Comparison of ENCODE assay signal across 23 cellular contexts in genomic region chr11:61357894-61358239, GRCh38. TPM values are rescaled to one million over a fixed set of nuclear protein-coding genes. Genes with fewer than 3 reads are reported as not detected.
DNase-seq lines count a peak whose midpoint lies in the region; ATAC-seq and TF ChIP-seq lines count a peak whose summit lies in the region.
"Had no signal": no experiment of that assay in that cellular context is flagged by ENCODE, and none has a peak within 500 bp of the region (broad histone marks: within the 10 kb centered on the region; RNA-seq: fewer than 3 reads in every experiment).

No MANE protein-coding gene starts in this region.

- no peak for TF ChIP-seq POLR2A in ovary (IDR thresholded peaks at IDR 0.05)
- no peak for TF ChIP-seq POLR2A in esophagus muscularis mucosa (IDR thresholded peaks at IDR 0.05; ENCODE audit: low read depth)

- H3K27me3 ChIP-seq in BLaER1 treated with 17β-estradiol and CSF1 and Interleukin-3, amounts not matched to agents 10 nM and 100 nM = no peaks in the 10 kb centered on the region
- H3K27me3 ChIP-seq in Karpas-422 (ENCODE audit: low read length) (no peaks in the 10 kb centered on the region), ovary (no peaks in the 10 kb centered on the region), esophagus muscularis mucosa (no peaks in the 10 kb centered on the region)
- H3K27me3 ChIP-seq: brain microvascular endothelial cell, hepatocyte, neural progenitor cell had no signal

- peak overlapping the region; percentile 70 to 99 (median 91) for H3K27ac ChIP-seq in BLaER1 treated with 17β-estradiol and CSF1 and Interleukin-3, amounts not matched to agents 10 nM and 100 nM
- H3K27ac ChIP-seq in Karpas-422 (ENCODE audit: low read length) (peak overlapping the region; percentile 92), ovary (no peak overlapping the region), esophagus muscularis mucosa (replicated peaks in 1 of 4) (no peak overlapping the region)
- H3K27ac ChIP-seq: brain microvascular endothelial cell, hepatocyte, neural progenitor cell, VCaP had no signal

- H2AFZ ChIP-seq in Karpas-422 (ENCODE audit: low read length) = no peak overlapping the region
- H2AFZ ChIP-seq: GM23338, hepatocyte, neural progenitor cell had no signal

- H3K9me3 Mint-ChIP-seq in memory B cell = no peaks in the 10 kb centered on the region
- H3K9me3 Mint-ChIP-seq: GM23338, neural progenitor cell had no signal

- H3K4me3 ChIP-seq in BLaER1 treated with 17β-estradiol and CSF1 and Interleukin-3, amounts not matched to agents 10 nM and 100 nM = peak overlapping the region in 9 of 10 experiments; percentile 7 to 56 (median 30); a peak in 10 of 20 replicates
- H3K4me3 ChIP-seq in Karpas-422 (ENCODE audit: low read length) (peak overlapping the region; percentile 4; the same call in 1 of the 2 replicates), ovary (no peak overlapping the region), esophagus muscularis mucosa (no peak overlapping the region)
- H3K4me3 ChIP-seq: coronary artery, GM23338, hepatocyte, neural progenitor cell had no signal

- H3K27me3 Mint-ChIP-seq in memory B cell = no peaks in the 10 kb centered on the region
- H3K27me3 Mint-ChIP-seq: activated naive CD8-positive, alpha-beta T cell; CD4-positive, alpha-beta memory T cell had no signal

- peak overlapping the region; percentile 44 to 77 (median 74); a peak in 21 of 22 replicates for H3K9ac ChIP-seq in BLaER1 treated with 17β-estradiol and CSF1 and Interleukin-3, amounts not matched to agents 10 nM and 100 nM
- H3K9ac ChIP-seq in Karpas-422 (ENCODE audit: low read length) = peak overlapping the region; percentile 59; the same call in 1 of the 2 replicates
- H3K9ac ChIP-seq: neural progenitor cell had no signal

- H3K27ac Mint-ChIP-seq in memory B cell = peak overlapping the region; percentile 98
- H3K27ac Mint-ChIP-seq: activated naive CD8-positive, alpha-beta T cell; GM23338; neural progenitor cell had no signal

- H3K79me2 ChIP-seq in Karpas-422 (ENCODE audit: low read length) = peaks cover 17% of the 10 kb centered on the region

- H3K36me3 ChIP-seq in BLaER1 treated with 17β-estradiol and CSF1 and Interleukin-3, amounts not matched to agents 10 nM and 100 nM = peaks cover 0 to 25% (median 13%) of the 10 kb centered on the region in 11 experiments; a peak in 16 of 22 replicates
- peaks cover 7% of the 10 kb centered on the region; the same call in 1 of the 2 replicates for H3K36me3 ChIP-seq in Karpas-422 (ENCODE audit: insufficient read depth, low read length)
- H3K36me3 ChIP-seq in ovary = no peaks in the 10 kb centered on the region
- peaks cover 20 to 37% (median 29%) of the 10 kb centered on the region in 4 donors for H3K36me3 ChIP-seq in esophagus muscularis mucosa
- H3K36me3 ChIP-seq: neural progenitor cell had no signal

- ATAC-seq in memory B cell (ENCODE audit: low read depth) = no peak
- ATAC-seq: GM23338 had no signal

- no peaks in the 10 kb centered on the region; a peak in 1 of 22 replicates for H4K20me1 ChIP-seq in BLaER1 treated with 17β-estradiol and CSF1 and Interleukin-3, amounts not matched to agents 10 nM and 100 nM
- H4K20me1 ChIP-seq in Karpas-422 (ENCODE audit: insufficient read depth, low read depth, low read length) = no peaks in the 10 kb centered on the region

- intact Hi-C loops in ovary (cut with DNase I) = no loop called here
- intact Hi-C loops in esophagus muscularis mucosa (cut with DNase I) = no loop called here

- DNase-seq in Karpas-422 (no peak), memory B cell (ENCODE audit: low spot score in 2 of 2) (no peak), ovary (no peak), esophagus muscularis mucosa (ENCODE audit: extremely low spot score) (no peak), amniotic stem cell (lab: John Stamatoyannopoulos, UW) (no peak)
- DNase-seq: activated T-cell treated with anti-CD3 and anti-CD28 coated beads, Interleukin-2, amount 50 U/mL, for 48 hours; brain microvascular endothelial cell; CD4-positive, alpha-beta memory T cell; DMS79; foreskin fibroblast; mesenchymal stem cell; NCI-H1105 treated with DMSO at 0.1 percent for 48 hours; NCI-H524; SHP77 treated with DMSO at 0.1 percent for 48 hours; stimulated activated CD4-positive, alpha-beta T cell treated with anti-CD3 and anti-CD28 coated beads, Interleukin-12 subunit alpha, Interleukin-12 subunit beta, amount 100 ng/mL, for 4 hours; T-helper 1 cell had no signal

- WGBS in ovary, 3 donors = 93 to 96% (median 94%) methylated on average over 6 of the region's 6 CpGs
- WGBS in esophagus muscularis mucosa = 96% methylated on average over 6 of the region's 6 CpGs

- H3K4me1 Mint-ChIP-seq in memory B cell = peaks cover 51% of the 10 kb centered on the region

- peaks cover 77 to 83% (median 82%) of the 10 kb centered on the region in 10 experiments for H3K4me1 ChIP-seq in BLaER1 treated with 17β-estradiol and CSF1 and Interleukin-3, amounts not matched to agents 10 nM and 100 nM
- H3K4me1 ChIP-seq in Karpas-422 (ENCODE audit: low read length) (peaks cover 49% of the 10 kb centered on the region), ovary (ENCODE audit: insufficient read depth) (peaks cover 2% of the 10 kb centered on the region), esophagus muscularis mucosa (peaks cover 22 to 30% (median 27%) of the 10 kb centered on the region in 4 donors)

- peak overlapping the region; percentile 92 for H3K4me3 Mint-ChIP-seq in memory B cell
- H3K4me3 Mint-ChIP-seq: activated naive CD8-positive, alpha-beta T cell; GM23338; neural progenitor cell had no signal

- H3K9me2 ChIP-seq in Karpas-422 (replicated peaks; ENCODE audit: insufficient read depth, low read length) = no peaks in the 10 kb centered on the region

- H3K4me2 ChIP-seq in BLaER1 treated with 17β-estradiol and CSF1 and Interleukin-3, amounts not matched to agents 10 nM and 100 nM = peak overlapping the region; percentile 85 to 98 (median 89)
- peak overlapping the region; percentile 61 for H3K4me2 ChIP-seq in Karpas-422 (ENCODE audit: low read depth, low read length, poor library complexity, severe bottlenecking)
- H3K4me2 ChIP-seq: GM23338, hepatocyte, neural progenitor cell had no signal

- H3K36me3 Mint-ChIP-seq in memory B cell = peaks cover 15% of the 10 kb centered on the region

- no peaks in the 10 kb centered on the region for H3K9me3 ChIP-seq in BLaER1 treated with 17β-estradiol and CSF1 and Interleukin-3, amounts not matched to agents 10 nM and 100 nM (replicated peaks in 1 of 11)
- H3K9me3 ChIP-seq in Karpas-422 (ENCODE audit: low read length) (no peaks in the 10 kb centered on the region), ovary (no peaks in the 10 kb centered on the region), esophagus muscularis mucosa (no peaks in the 10 kb centered on the region)

- TF ChIP-seq EP300 in ovary (IDR thresholded peaks at IDR 0.05) (no peak), esophagus muscularis mucosa (IDR thresholded peaks at IDR 0.05) (no peak)

- TF ChIP-seq CTCF in ovary (IDR thresholded peaks at IDR 0.05) (no peak), esophagus muscularis mucosa (IDR thresholded peaks at IDR 0.05) (no peak)

RNA-seq across cellular contexts. Expression of gene CYB561A3, which starts 3.8 kb away (rescaled TPM):
- total RNA-seq in Karpas-422 (2014; rRNA removed; shearing (Covaris generic); ENCODE audit: low replicate concordance) = 43.8 and 51.3 TPM in 2 replicates
- 10 to 100 TPM; 24.1 to 58.3 (median 44.1) TPM for total RNA-seq in ovary
- 10 to 100 TPM; 33.4 to 45.7 TPM for polyA plus RNA-seq in ovary
- total RNA-seq in esophagus muscularis mucosa = 10 to 100 TPM; 23.7 to 35.3 (median 31.6) TPM

RNA-seq across cellular contexts. Expression of gene TMEM138, which starts 4.3 kb away (rescaled TPM):
- total RNA-seq in Karpas-422 (2014; rRNA removed; shearing (Covaris generic); ENCODE audit: low replicate concordance) = 27.2 and 70.3 TPM in 2 replicates
- total RNA-seq in ovary (100 to 1,000 TPM in 1 of 7 donors, 10 to 100 TPM in 6; 21.5 to 102 (median 53.4) TPM), esophagus muscularis mucosa (10 to 100 TPM; 10.4 to 22.7 (median 15.9) TPM)
- 100 to 1,000 TPM in 1 of 2 donors, 10 to 100 TPM in 1; 33.7 to 115 TPM for polyA plus RNA-seq in ovary

RNA-seq across cellular contexts. Expression of gene TKFC, which starts 24.8 kb away (rescaled TPM):
- total RNA-seq in Karpas-422 (2014; rRNA removed; shearing (Covaris generic); ENCODE audit: low replicate concordance) = 72.6 and 92.4 TPM in 2 replicates
- total RNA-seq in ovary (10 to 100 TPM; 19.0 to 41.4 (median 36.3) TPM), esophagus muscularis mucosa (10 to 100 TPM; 12.9 to 24.2 (median 14.8) TPM)
- 10 to 100 TPM; 22.6 to 27.0 TPM for polyA plus RNA-seq in ovary

RNA-seq across cellular contexts. Expression of gene DDB1, which starts 25.0 kb away (rescaled TPM):
- total RNA-seq in Karpas-422 (2014; rRNA removed; shearing (Covaris generic); ENCODE audit: low replicate concordance) = 100 and 163 TPM in 2 replicates
- total RNA-seq in ovary = 100 to 1,000 TPM; 117 to 264 (median 217) TPM
- polyA plus RNA-seq in ovary = 100 to 1,000 TPM; 137 to 270 TPM
- total RNA-seq in esophagus muscularis mucosa = 100 to 1,000 TPM; 102 to 164 (median 118) TPM

RNA-seq across cellular contexts. Expression of gene TMEM216, which starts 34.5 kb away (rescaled TPM):
- total RNA-seq in Karpas-422 (2014; rRNA removed; shearing (Covaris generic); ENCODE audit: low replicate concordance) = 33.1 and 54.9 TPM in 2 replicates
- 10 to 100 TPM; 20.2 to 32.6 (median 24.2) TPM for total RNA-seq in ovary
- 10 to 100 TPM; 29.1 to 34.6 TPM for polyA plus RNA-seq in ovary
- 10 to 100 TPM in 1 of 4 donors, 1 to 10 TPM in 3; 6.2 to 12.3 (median 8.2) TPM for total RNA-seq in esophagus muscularis mucosa

Comparison
In these comparisons a context has a peak if more than half of its experiments do, and no peak if none do; other contexts are left out.
1. H3K27ac ChIP-seq: peak in BLaER1 treated with 17β-estradiol and CSF1 and Interleukin-3, amounts not matched to agents 10 nM and 100 nM (11 of 11) and Karpas-422 (single experiment); none in ovary (0 of 2) and esophagus muscularis mucosa (0 of 4).
2. H3K4me3 ChIP-seq: peak in BLaER1 treated with 17β-estradiol and CSF1 and Interleukin-3, amounts not matched to agents 10 nM and 100 nM (9 of 10) and Karpas-422 (single experiment); none in ovary (single experiment) and esophagus muscularis mucosa (0 of 4).